1 cellular context compared by ENCODE assay signal in genomic region chr11:20112291-20113146, GRCh38.
TF ChIP-seq lines count a peak whose summit lies in the region.

No MANE protein-coding gene starts in this region.

TF ChIP-seq in HEK293, 187 proteins besides CTCF, POLR2A, EP300 and RAD21 (continued from another document and continues in another):
- TF ChIP-seq ZNF362 (tag by site-specific recombination; IDR thresholded peaks at IDR 0.05) (no peak), ZBTB21 (tag by site-specific recombination; IDR thresholded peaks at IDR 0.05) (no peak), ZNF639 (tag by site-specific recombination; IDR thresholded peaks at IDR 0.05) (peak; percentile 49; the same call in 1 of the 2 replicates), AEBP2 (tag by site-specific recombination; IDR thresholded peaks at IDR 0.05; ENCODE audit: borderline replicate concordance) (no peak), ZNF529 (tag by site-specific recombination; IDR thresholded peaks at IDR 0.05; ENCODE audit: insufficient replicate concordance) (no peak), ZFP3 (tag by site-specific recombination; IDR thresholded peaks at IDR 0.05; ENCODE audit: low read depth) (no peak), ZNF19 (tag by site-specific recombination; IDR thresholded peaks at IDR 0.05; ENCODE audit: low read depth) (no peak), ZNF114 (tag by site-specific recombination; IDR thresholded peaks at IDR 0.05) (no peak), HOXD13 (CRISPR knock-in tag; IDR thresholded peaks at IDR 0.05; ENCODE audit: borderline replicate concordance) (no peak), ZNF274 (IDR thresholded peaks at IDR 0.05; ENCODE audit: low read length) (no peak), ZNF274 (tag by site-specific recombination; IDR thresholded peaks at IDR 0.05; ENCODE audit: borderline replicate concordance) (no peak), ZNF202 (tag by site-specific recombination; IDR thresholded peaks at IDR 0.05; ENCODE audit: borderline replicate concordance) (no peak), ZNF366 (tag by site-specific recombination; conservative IDR thresholded peaks at IDR 0.05) (peak; percentile 64), ZNF626 (tag by site-specific recombination; IDR thresholded peaks at IDR 0.05) (no peak), MZF1 (tag by site-specific recombination; IDR thresholded peaks at IDR 0.05; ENCODE audit: borderline replicate concordance) (no peak), ZFP41 (tag by site-specific recombination; IDR thresholded peaks at IDR 0.05; ENCODE audit: borderline replicate concordance) (no peak), SP2 (tag by site-specific recombination; IDR thresholded peaks at IDR 0.05) (peak; percentile 39), ZNF530 (tag by site-specific recombination; IDR thresholded peaks at IDR 0.05; ENCODE audit: low read depth) (no peak), SCRT1 (tag by site-specific recombination; IDR thresholded peaks at IDR 0.05; ENCODE audit: borderline replicate concordance) (no peak), ZNF549 (tag by site-specific recombination; IDR thresholded peaks at IDR 0.05) (no peak), SP3 (tag by site-specific recombination; IDR thresholded peaks at IDR 0.05) (no peak), ZNF24 (tag by site-specific recombination; IDR thresholded peaks at IDR 0.05) (peak; percentile 78; the same call in 1 of the 2 replicates), ZNF133 (tag by site-specific recombination; IDR thresholded peaks at IDR 0.05) (no peak), KLF10 (tag by site-specific recombination; IDR thresholded peaks at IDR 0.05) (no peak), ZNF596 (tag by site-specific recombination; IDR thresholded peaks at IDR 0.05) (no peak), ZNF677 (tag by site-specific recombination; IDR thresholded peaks at IDR 0.05) (no peak), ZFP37 (tag by site-specific recombination; IDR thresholded peaks at IDR 0.05) (0 out of 2 replicates have a peak, but pooled peaks have one; percentile 60), KLF1 (tag by site-specific recombination; IDR thresholded peaks at IDR 0.05) (no peak), ZNF692 (tag by site-specific recombination; IDR thresholded peaks at IDR 0.05) (peak; percentile 94), ZNF292 (tag by site-specific recombination; IDR thresholded peaks at IDR 0.05; ENCODE audit: borderline replicate concordance, low read depth) (no peak), ZNF354C (tag by site-specific recombination; IDR thresholded peaks at IDR 0.05; ENCODE audit: borderline replicate concordance, low read depth) (no peak), TSHZ1 (tag by site-specific recombination; IDR thresholded peaks at IDR 0.05; ENCODE audit: borderline replicate concordance) (no peak; the same call in 1 of the 2 replicates), ZNF747 (tag by site-specific recombination; IDR thresholded peaks at IDR 0.05) (no peak), ZNF548 (tag by site-specific recombination; IDR thresholded peaks at IDR 0.05) (no peak), SALL2 (tag by site-specific recombination; IDR thresholded peaks at IDR 0.05; ENCODE audit: borderline replicate concordance) (no peak), OSR2 (tag by site-specific recombination; IDR thresholded peaks at IDR 0.05) (no peak), ZBTB8A (tag by site-specific recombination; IDR thresholded peaks at IDR 0.05) (peak; percentile 30; the same call in 1 of the 2 replicates), ZNF777 (tag by site-specific recombination; IDR thresholded peaks at IDR 0.05; ENCODE audit: borderline replicate concordance) (no peak), ZXDB (tag by site-specific recombination; IDR thresholded peaks at IDR 0.05) (peak; percentile 61), ZNF776 (tag by site-specific recombination; IDR thresholded peaks at IDR 0.05; ENCODE audit: borderline replicate concordance) (no peak), ZBTB11 (tag by site-specific recombination; conservative IDR thresholded peaks at IDR 0.05; ENCODE audit: low read depth) (no peak), KLF7 (tag by site-specific recombination; IDR thresholded peaks at IDR 0.05; ENCODE audit: borderline replicate concordance) (no peak), SP7 (tag by site-specific recombination; IDR thresholded peaks at IDR 0.05) (peak; percentile 73), ZNF426 (tag by site-specific recombination; IDR thresholded peaks at IDR 0.05) (no peak), ZNF600 (tag by site-specific recombination; IDR thresholded peaks at IDR 0.05) (peak; percentile 98)
- TF ChIP-seq, protein P1, sequence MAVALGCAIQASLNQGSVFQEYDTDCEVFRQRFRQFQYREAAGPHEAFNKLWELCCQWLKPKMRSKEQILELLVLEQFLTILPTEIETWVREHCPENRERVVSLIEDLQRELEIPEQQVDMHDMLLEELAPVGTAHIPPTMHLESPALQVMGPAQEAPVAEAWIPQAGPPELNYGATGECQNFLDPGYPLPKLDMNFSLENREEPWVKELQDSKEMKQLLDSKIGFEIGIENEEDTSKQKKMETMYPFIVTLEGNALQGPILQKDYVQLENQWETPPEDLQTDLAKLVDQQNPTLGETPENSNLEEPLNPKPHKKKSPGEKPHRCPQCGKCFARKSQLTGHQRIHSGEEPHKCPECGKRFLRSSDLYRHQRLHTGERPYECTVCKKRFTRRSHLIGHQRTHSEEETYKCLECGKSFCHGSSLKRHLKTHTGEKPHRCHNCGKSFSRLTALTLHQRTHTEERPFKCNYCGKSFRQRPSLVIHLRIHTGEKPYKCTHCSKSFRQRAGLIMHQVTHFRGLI (tag by site-specific recombination; IDR thresholded peaks at IDR 0.05), result peak; percentile 50; the same call in 1 of the 2 replicates
- TF ChIP-seq, protein P2, sequence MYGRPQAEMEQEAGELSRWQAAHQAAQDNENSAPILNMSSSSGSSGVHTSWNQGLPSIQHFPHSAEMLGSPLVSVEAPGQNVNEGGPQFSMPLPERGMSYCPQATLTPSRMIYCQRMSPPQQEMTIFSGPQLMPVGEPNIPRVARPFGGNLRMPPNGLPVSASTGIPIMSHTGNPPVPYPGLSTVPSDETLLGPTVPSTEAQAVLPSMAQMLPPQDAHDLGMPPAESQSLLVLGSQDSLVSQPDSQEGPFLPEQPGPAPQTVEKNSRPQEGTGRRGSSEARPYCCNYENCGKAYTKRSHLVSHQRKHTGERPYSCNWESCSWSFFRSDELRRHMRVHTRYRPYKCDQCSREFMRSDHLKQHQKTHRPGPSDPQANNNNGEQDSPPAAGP (tag by site-specific recombination; IDR thresholded peaks at IDR 0.05), result peak; percentile 38; the same call in 1 of the 2 replicates
- TF ChIP-seq, protein P3, sequence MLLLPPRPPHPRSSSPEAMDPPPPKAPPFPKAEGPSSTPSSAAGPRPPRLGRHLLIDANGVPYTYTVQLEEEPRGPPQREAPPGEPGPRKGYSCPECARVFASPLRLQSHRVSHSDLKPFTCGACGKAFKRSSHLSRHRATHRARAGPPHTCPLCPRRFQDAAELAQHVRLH (tag by site-specific recombination; IDR thresholded peaks at IDR 0.05), result no peak
- TF ChIP-seq, protein P4, sequence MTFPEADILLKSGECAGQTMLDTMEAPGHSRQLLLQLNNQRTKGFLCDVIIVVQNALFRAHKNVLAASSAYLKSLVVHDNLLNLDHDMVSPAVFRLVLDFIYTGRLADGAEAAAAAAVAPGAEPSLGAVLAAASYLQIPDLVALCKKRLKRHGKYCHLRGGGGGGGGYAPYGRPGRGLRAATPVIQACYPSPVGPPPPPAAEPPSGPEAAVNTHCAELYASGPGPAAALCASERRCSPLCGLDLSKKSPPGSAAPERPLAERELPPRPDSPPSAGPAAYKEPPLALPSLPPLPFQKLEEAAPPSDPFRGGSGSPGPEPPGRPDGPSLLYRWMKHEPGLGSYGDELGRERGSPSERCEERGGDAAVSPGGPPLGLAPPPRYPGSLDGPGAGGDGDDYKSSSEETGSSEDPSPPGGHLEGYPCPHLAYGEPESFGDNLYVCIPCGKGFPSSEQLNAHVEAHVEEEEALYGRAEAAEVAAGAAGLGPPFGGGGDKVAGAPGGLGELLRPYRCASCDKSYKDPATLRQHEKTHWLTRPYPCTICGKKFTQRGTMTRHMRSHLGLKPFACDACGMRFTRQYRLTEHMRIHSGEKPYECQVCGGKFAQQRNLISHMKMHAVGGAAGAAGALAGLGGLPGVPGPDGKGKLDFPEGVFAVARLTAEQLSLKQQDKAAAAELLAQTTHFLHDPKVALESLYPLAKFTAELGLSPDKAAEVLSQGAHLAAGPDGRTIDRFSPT (tag by site-specific recombination; IDR thresholded peaks at IDR 0.05), result peak; percentile 88
